In the genomic region with DNA sequence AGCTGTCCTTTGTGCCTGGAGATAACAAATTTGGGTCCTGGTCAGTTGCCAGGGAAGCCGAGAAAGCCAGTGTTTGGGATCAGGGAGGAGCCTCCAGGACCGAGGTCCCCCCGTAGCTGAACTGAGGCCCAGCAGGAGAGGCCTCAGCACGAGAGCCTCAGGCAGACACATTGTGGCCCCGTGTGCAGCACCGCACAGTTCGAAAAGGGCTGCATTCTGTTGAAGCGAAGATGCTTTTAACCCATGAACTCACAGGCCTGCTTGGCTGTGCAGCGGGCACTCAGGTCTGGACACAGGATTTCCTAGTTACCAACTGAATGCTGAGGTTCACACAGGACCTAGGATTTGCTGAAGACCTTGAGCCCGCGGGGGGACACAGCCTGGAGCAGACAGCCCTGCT, we compare ENCODE assay signal across 21 cellular contexts.
"Had no signal": no experiment of that assay in that cellular context is flagged by ENCODE, and none has a peak within 500 bp of the region (broad histone marks: within the 10 kb centered on the region; RNA-seq: fewer than 3 reads in every experiment).

No MANE protein-coding gene starts in this region.

- H3K27me3 ChIP-seq: MG63 had no signal

- H3K9ac ChIP-seq: SK-N-SH had no signal

- H3K4me2 ChIP-seq: SK-N-SH had no signal

- H3K36me3 ChIP-seq: MG63 had no signal

- H3K4me3 ChIP-seq: MG63 had no signal

- DNase-seq: IMR-90, Karpas-422, KG1, MG63, NCI-H1092, NCI-H1105 treated with DMSO at 0.1 percent for 48 hours, NCI-H1417 treated with DMSO at 0.1 percent for 48 hours, NCI-H146, NCI-H1694 treated with DMSO at 0.1 percent for 48 hours, NCI-H1930, NCI-H2081 treated with DMSO at 0.1 percent for 48 hours, NCI-H2171 treated with DMSO at 0.1 percent for 48 hours, NCI-H345, NCI-H446 treated with DMSO at 0.1 percent for 48 hours, NCI-H510A treated with DMSO at 0.1 percent for 48 hours, NCI-H526, NCI-H82, RPMI8226, SHP77, SK-N-SH, SW 1271 had no signal

- H3K9me3 ChIP-seq: MG63, SK-N-SH had no signal
